8 cellular contexts compared by ENCODE assay signal in genomic region chr20:23147964-23148720, GRCh38.
DNase-seq lines count a peak whose midpoint lies in the region; ATAC-seq and TF ChIP-seq lines count a peak whose summit lies in the region.

No MANE protein-coding gene starts in this region.

- no peaks in the 10 kb centered on the region for H3K36me3 Mint-ChIP-seq in CD4-positive, CD25-positive, alpha-beta regulatory T cell
- no peaks in the 10 kb centered on the region for H3K36me3 Mint-ChIP-seq in activated naive CD4-positive, alpha-beta T cell treated with anti-CD3 and anti-CD28 coated beads, Interleukin-2, amount 50 U/mL, for 72 hours

- CTCF ChIA-PET in OCI-LY7 (lab: Charles Lee; ENCODE audit: unreplicated experiment) = interaction anchor here (0.6 kb wide), 1 partner anchor 9 kb away, joined by 3 read pairs; no protein-coding TSS in a partner anchor

- peaks cover under 1 to 21% (median 6%) of the 10 kb centered on the region in 4 donors for H3K4me1 Mint-ChIP-seq in CD4-positive, CD25-positive, alpha-beta regulatory T cell

- POLR2A ChIA-PET in OCI-LY7 (lab: Charles Lee) = no interaction called here

- no peak overlapping the region for H3K4me2 ChIP-seq in OCI-LY7 (ENCODE audit: low read length)

- peak in 1 of 3 donors; percentile 30 for DNase-seq in CD4-positive, CD25-positive, alpha-beta regulatory T cell
- peak; percentile 52 for DNase-seq in LoVo (ENCODE audit: low spot score)
- peak in 1 of 2 donors; percentile 34 for DNase-seq in activated naive CD4-positive, alpha-beta T cell treated with anti-CD3 and anti-CD28 coated beads, Interleukin-2, amount 50 U/mL, for 72 hours (ENCODE audit: low spot score in 2 of 2)
- peak; percentile 54 for DNase-seq in islet precursor cell
- peak; percentile 76 for DNase-seq in thoracic aorta (ENCODE audit: low spot score)
- DNase-seq in NCI-H1417 (lab: John Stamatoyannopoulos, UW) = no peak
- DNase-seq in OCI-LY7 (ENCODE audit: low spot score) = no peak

- H3K79me2 ChIP-seq in OCI-LY7 (ENCODE audit: insufficient read depth, low read depth, low read length) = no peaks in the 10 kb centered on the region

- no peak overlapping the region for H3K27ac ChIP-seq in CD4-positive, CD25-positive, alpha-beta regulatory T cell (ENCODE audit: insufficient read depth, low read length, poor library complexity, severe bottlenecking)
- H3K27ac ChIP-seq in thoracic aorta = peak overlapping the region; percentile 81 to 96
- no peak overlapping the region for H3K27ac ChIP-seq in OCI-LY7 (ENCODE audit: low read depth, low read length, poor library complexity, severe bottlenecking)

- H3K9me2 ChIP-seq in OCI-LY7 (ENCODE audit: insufficient read depth, low read length) = no peaks in the 10 kb centered on the region

- intact Hi-C loops in OCI-LY7 (cut with micrococcal nuclease; ENCODE audit: unreplicated experiment) = no loop called here

- peak overlapping the region in 1 of 3 donors; percentile 74 for H3K27ac Mint-ChIP-seq in CD4-positive, CD25-positive, alpha-beta regulatory T cell
- peak overlapping the region; percentile 9 to 77 for H3K27ac Mint-ChIP-seq in activated naive CD4-positive, alpha-beta T cell treated with anti-CD3 and anti-CD28 coated beads, Interleukin-2, amount 50 U/mL, for 72 hours

- H3K27me3 ChIP-seq in CD4-positive, CD25-positive, alpha-beta regulatory T cell (ENCODE audit: control insufficient read depth, insufficient read depth, low read length) = no peaks in the 10 kb centered on the region
- H3K27me3 ChIP-seq in thoracic aorta (replicated peaks; ENCODE audit: insufficient read depth) = no peaks in the 10 kb centered on the region

- H2AFZ ChIP-seq in OCI-LY7 (ENCODE audit: low read length) = no peak overlapping the region

- no TSS peak for BruUV-seq in OCI-LY7 (replicated peaks; lab: Mats Ljungman, UMichigan)

- H3K27me3 Mint-ChIP-seq in CD4-positive, CD25-positive, alpha-beta regulatory T cell = peaks cover 6% of the 10 kb centered on the region

- peaks cover 1% of the 10 kb centered on the region for H3K4me1 ChIP-seq in CD4-positive, CD25-positive, alpha-beta regulatory T cell (ENCODE audit: control insufficient read depth, insufficient read depth, low read length, poor library complexity, severe bottlenecking)
- peaks cover 44 to 96% of the 10 kb centered on the region in 2 donors for H3K4me1 ChIP-seq in thoracic aorta (ENCODE audit: control insufficient read depth in 1 of 2, low read depth in 2 of 2)
- H3K4me1 ChIP-seq in OCI-LY7 (ENCODE audit: insufficient read depth, low read length, poor library complexity, severe bottlenecking) = no peaks in the 10 kb centered on the region

- H3K36me3 ChIP-seq in CD4-positive, CD25-positive, alpha-beta regulatory T cell (ENCODE audit: control insufficient read depth, insufficient read depth, low read length) = no peaks in the 10 kb centered on the region
- H3K36me3 ChIP-seq in thoracic aorta (no peaks in the 10 kb centered on the region), OCI-LY7 (ENCODE audit: insufficient read depth, low read length) (no peaks in the 10 kb centered on the region)

- no peaks in the 10 kb centered on the region for H3K9me3 ChIP-seq in CD4-positive, CD25-positive, alpha-beta regulatory T cell (ENCODE audit: control insufficient read depth in 2 of 2, low read length in 2 of 2)
- no peaks in the 10 kb centered on the region for H3K9me3 ChIP-seq in thoracic aorta
- no peaks in the 10 kb centered on the region for H3K9me3 ChIP-seq in OCI-LY7 (ENCODE audit: low read length)

- TF ChIP-seq CTCF in thoracic aorta (IDR thresholded peaks at IDR 0.05) (no peak), OCI-LY7 (conservative IDR thresholded peaks at IDR 0.05; ENCODE audit: low read length) (no peak)

- ATAC-seq in CD4-positive, CD25-positive, alpha-beta regulatory T cell (ENCODE audit: low read depth in 2 of 2) = peak; percentile 43 to 58
- peak; percentile 50 for ATAC-seq in GM21381 (IDR thresholded peaks at IDR 0.05; ENCODE audit: unreplicated experiment)
- ATAC-seq in activated naive CD4-positive, alpha-beta T cell treated with anti-CD3 and anti-CD28 coated beads, Interleukin-2, amount 50 U/mL, for 72 hours = peak; percentile 87 to 97
- peak; percentile 34 for ATAC-seq in thoracic aorta (ENCODE audit: insufficient number of reproducible peaks, low FRiP score, low read depth)

- H4K20me1 ChIP-seq in OCI-LY7 (ENCODE audit: insufficient read depth, low read length) = no peaks in the 10 kb centered on the region

- H3K4me3 ChIP-seq in CD4-positive, CD25-positive, alpha-beta regulatory T cell (ENCODE audit: low read depth, low read length) = no peak overlapping the region
- H3K4me3 ChIP-seq in thoracic aorta (no peak overlapping the region), OCI-LY7 (ENCODE audit: low read depth, low read length, poor library complexity, severe bottlenecking) (no peak overlapping the region)

- H3K9me3 Mint-ChIP-seq in CD4-positive, CD25-positive, alpha-beta regulatory T cell = no peaks in the 10 kb centered on the region
- H3K9me3 Mint-ChIP-seq in activated naive CD4-positive, alpha-beta T cell treated with anti-CD3 and anti-CD28 coated beads, Interleukin-2, amount 50 U/mL, for 72 hours = no peaks in the 10 kb centered on the region

- no peak overlapping the region for H3K4me3 Mint-ChIP-seq in CD4-positive, CD25-positive, alpha-beta regulatory T cell

Comparison
In these comparisons a context has a peak if more than half of its experiments do, and no peak if none do; other contexts are left out.
1. ATAC-seq: peak in every context shown above with its lines; median percentile 92 in activated naive CD4-positive, alpha-beta T cell treated with anti-CD3 and anti-CD28 coated beads, Interleukin-2, amount 50 U/mL, for 72 hours; 50 in CD4-positive, CD25-positive, alpha-beta regulatory T cell; 50 in GM21381; 34 in thoracic aorta.
2. DNase-seq: peak in LoVo (single experiment), islet precursor cell (single experiment) and thoracic aorta (single experiment); none in NCI-H1417 (0 of 3) and OCI-LY7 (single experiment).
3. H3K27ac ChIP-seq: peak in thoracic aorta (2 of 2); none in CD4-positive, CD25-positive, alpha-beta regulatory T cell (single experiment) and OCI-LY7 (single experiment).